ENCODE assay signal across 13 cellular contexts in genomic region chr20:20505554-20505953, GRCh38.
A peak's percentile ranks its signal among the peaks of the same experiment; 100 is the strongest.
DNase-seq lines count a peak whose midpoint lies in the region; ATAC-seq and TF ChIP-seq lines count a peak whose summit lies in the region.
"Had no signal": no experiment of that assay in that cellular context is flagged by ENCODE, and none has a peak within 500 bp of the region (broad histone marks: within the 10 kb centered on the region; RNA-seq: fewer than 3 reads in every experiment).

No MANE protein-coding gene starts in this region.

- H3K27me3 Mint-ChIP-seq in activated T-helper 17 cell treated with anti-CD3 and anti-CD28 coated beads, Interleukin-2, amount 50 U/mL, for 72 hours: no peaks in the 10 kb centered on the region
- H3K27me3 Mint-ChIP-seq: CD4-positive, alpha-beta T cell had no signal

- H3K4me1 Mint-ChIP-seq in activated T-helper 17 cell treated with anti-CD3 and anti-CD28 coated beads, Interleukin-2, amount 50 U/mL, for 72 hours: peaks cover 4% of the 10 kb centered on the region

- DNase-seq in NCI-H748 (lab: John Stamatoyannopoulos, UW; ENCODE audit: unreplicated experiment) (no peak), stomach (no peak), suprapubic skin (ENCODE audit: low spot score in 2 of 2) (no peak)
- DNase-seq: amygdala; CD4-positive, alpha-beta T cell; cortex of kidney; NCI-H187; right cardiac atrium had no signal

- no peak overlapping the region for H3K27ac Mint-ChIP-seq in activated T-helper 17 cell treated with anti-CD3 and anti-CD28 coated beads, Interleukin-2, amount 50 U/mL, for 72 hours
- H3K27ac Mint-ChIP-seq: CD4-positive, alpha-beta T cell; T-helper 1 cell treated with Interleukin-12 subunit alpha and Interleukin-12 subunit beta and Interleukin-4 antibody, amounts not matched to agents 30 μg/mL and 1 μg/mL, for 36 hours had no signal

- intact Hi-C loops in stomach (cut with DNase I; ENCODE audit: low total_unique reads): no loop called here

- no peaks in the 10 kb centered on the region for H3K27me3 ChIP-seq in stomach
- no peaks in the 10 kb centered on the region for H3K27me3 ChIP-seq in suprapubic skin

- peaks cover 0 to 8% (median 5%) of the 10 kb centered on the region in 4 donors for H3K4me1 ChIP-seq in stomach
- H3K4me1 ChIP-seq in suprapubic skin: no peaks in the 10 kb centered on the region

- H3K4me3 ChIP-seq in stomach (no peak overlapping the region), suprapubic skin (no peak overlapping the region)

- no peak for TF ChIP-seq CTCF in stomach (IDR thresholded peaks at IDR 0.05)
- TF ChIP-seq CTCF in suprapubic skin (IDR thresholded peaks at IDR 0.05): no peak

- H3K27ac ChIP-seq in stomach: no peak overlapping the region
- no peak overlapping the region for H3K27ac ChIP-seq in suprapubic skin

- TF ChIP-seq EP300 in stomach (IDR thresholded peaks at IDR 0.05): no peak
- TF ChIP-seq EP300 in suprapubic skin (IDR thresholded peaks at IDR 0.05): no peak

- TF ChIP-seq POLR2A in stomach (IDR thresholded peaks at IDR 0.05): no peak
- no peak for TF ChIP-seq POLR2A in suprapubic skin (IDR thresholded peaks at IDR 0.05)

- peaks cover 67% of the 10 kb centered on the region for H3K36me3 Mint-ChIP-seq in activated T-helper 17 cell treated with anti-CD3 and anti-CD28 coated beads, Interleukin-2, amount 50 U/mL, for 72 hours (ENCODE audit: low read depth)

- peak; percentile 69 for ATAC-seq in GM18511 (IDR thresholded peaks at IDR 0.05; ENCODE audit: unreplicated experiment)
- peak; percentile 87 for ATAC-seq in GM19395 (IDR thresholded peaks at IDR 0.05; ENCODE audit: unreplicated experiment)
- peak; percentile 68 for ATAC-seq in HG03159 (IDR thresholded peaks at IDR 0.05; ENCODE audit: unreplicated experiment)
- peak; percentile 82 for ATAC-seq in activated T-helper 17 cell treated with anti-CD3 and anti-CD28 coated beads, Interleukin-2, amount 50 U/mL, for 72 hours (replicated peaks)
- ATAC-seq: right cardiac atrium had no signal

- 68 to 100% (median 87%) methylated on average over 2 of the region's 2 CpGs for WGBS in stomach, 5 donors
- WGBS in suprapubic skin: 93% methylated on average over 2 of the region's 2 CpGs

- H3K36me3 ChIP-seq in stomach (peaks cover 22 to 94% (median 77%) of the 10 kb centered on the region in 4 donors), suprapubic skin (peaks cover 51% of the 10 kb centered on the region)

- H3K4me3 Mint-ChIP-seq in activated T-helper 17 cell treated with anti-CD3 and anti-CD28 coated beads, Interleukin-2, amount 50 U/mL, for 72 hours: peak overlapping the region; percentile 3
- H3K4me3 Mint-ChIP-seq: CD4-positive, alpha-beta T cell; T-helper 1 cell treated with Interleukin-12 subunit alpha and Interleukin-12 subunit beta and Interleukin-4 antibody, amounts not matched to agents 30 μg/mL and 1 μg/mL, for 36 hours had no signal

- no peaks in the 10 kb centered on the region for H3K9me3 ChIP-seq in stomach
- H3K9me3 ChIP-seq in suprapubic skin: no peaks in the 10 kb centered on the region

- no peaks in the 10 kb centered on the region for H3K9me3 Mint-ChIP-seq in activated T-helper 17 cell treated with anti-CD3 and anti-CD28 coated beads, Interleukin-2, amount 50 U/mL, for 72 hours
- H3K9me3 Mint-ChIP-seq: CD4-positive, alpha-beta T cell; T-helper 1 cell treated with Interleukin-12 subunit alpha and Interleukin-12 subunit beta and Interleukin-4 antibody, amounts not matched to agents 30 μg/mL and 1 μg/mL, for 36 hours had no signal
